In genomic region chr3:106093616-106094015, GRCh38 we compare ENCODE assay signal across 34 cellular contexts.
"Had no signal": no experiment of that assay in that cellular context is flagged by ENCODE, and none has a peak within 500 bp of the region (broad histone marks: within the 10 kb centered on the region; RNA-seq: fewer than 3 reads in every experiment).

No MANE protein-coding gene starts in this region.

- ATAC-seq: activated CD4-positive, alpha-beta T cell treated with anti-CD3 and anti-CD28 coated beads for 36 hours; activated CD8-positive, alpha-beta memory T cell treated with anti-CD3 and anti-CD28 coated beads, Interleukin-2, amount 10 ng/mL, durations not matched to agents 7 days and 5 days; activated CD8-positive, alpha-beta T cell treated with anti-CD3 and anti-CD28 coated beads, Interleukin-2, amount 10 ng/mL, durations not matched to agents 7 days and 5 days; activated naive CD8-positive, alpha-beta T cell treated with anti-CD3 and anti-CD28 coated beads, Interleukin-2, amount 50 U/mL, for 24 hours; activated T-cell treated with anti-CD3 and anti-CD28 coated beads, Interleukin-2, amount 50 U/mL, for 72 hours; body of pancreas; gastroesophageal sphincter had no signal

- H3K27me3 Mint-ChIP-seq: activated CD4-positive, alpha-beta memory T cell treated with anti-CD3 and anti-CD28 coated beads for 36 hours; activated CD4-positive, alpha-beta T cell treated with anti-CD3 and anti-CD28 coated beads for 36 hours; activated CD4-positive, alpha-beta T cell treated with anti-CD3 and anti-CD28 coated beads, Interleukin-2, amount 10 ng/mL, durations not matched to agents 24 days and 14 days; activated CD8-positive, alpha-beta memory T cell treated with anti-CD3 and anti-CD28 coated beads, Interleukin-2, amount 10 ng/mL, durations not matched to agents 7 days and 5 days; activated naive CD8-positive, alpha-beta T cell treated with anti-CD3 and anti-CD28 coated beads for 36 hours; activated naive CD8-positive, alpha-beta T cell treated with anti-CD3 and anti-CD28 coated beads, Interleukin-2, amount 50 U/mL, for 24 hours; dendritic cell treated with granulocyte-macrophage colony-stimulating factor and Interleukin-4, amounts not matched to agents 40 ng/mL and 50 ng/mL, for 4 days had no signal

- H3K36me3 Mint-ChIP-seq: activated CD4-positive, alpha-beta memory T cell treated with anti-CD3 and anti-CD28 coated beads for 36 hours had no signal

- H3K4me3 Mint-ChIP-seq: activated CD4-positive, alpha-beta memory T cell treated with anti-CD3 and anti-CD28 coated beads for 36 hours; activated CD4-positive, alpha-beta T cell treated with anti-CD3 and anti-CD28 coated beads for 36 hours; activated CD4-positive, alpha-beta T cell treated with anti-CD3 and anti-CD28 coated beads, Interleukin-2, amount 10 ng/mL, durations not matched to agents 24 days and 14 days; activated CD8-positive, alpha-beta memory T cell treated with anti-CD3 and anti-CD28 coated beads, Interleukin-2, amount 10 ng/mL, durations not matched to agents 7 days and 5 days; activated CD8-positive, alpha-beta T cell treated with anti-CD3 and anti-CD28 coated beads, Interleukin-2, amount 10 ng/mL, durations not matched to agents 7 days and 5 days; activated naive CD8-positive, alpha-beta T cell treated with anti-CD3 and anti-CD28 coated beads for 36 hours; activated naive CD8-positive, alpha-beta T cell treated with anti-CD3 and anti-CD28 coated beads, Interleukin-2, amount 50 U/mL, for 24 hours; activated T-cell treated with anti-CD3 and anti-CD28 coated beads, Interleukin-2, amount 50 U/mL, for 72 hours; dendritic cell treated with granulocyte-macrophage colony-stimulating factor and Interleukin-4, amounts not matched to agents 40 ng/mL and 50 ng/mL, for 4 days; endodermal cell had no signal

- H3K4me3 ChIP-seq: adrenal gland, body of pancreas, cardiac muscle cell, colonic mucosa, dorsolateral prefrontal cortex, esophagus muscularis mucosa, gastroesophageal sphincter had no signal

- DNase-seq: activated CD4-positive, alpha-beta memory T cell treated with anti-CD3 and anti-CD28 coated beads for 36 hours; activated CD4-positive, alpha-beta T cell treated with anti-CD3 and anti-CD28 coated beads for 36 hours; activated CD4-positive, alpha-beta T cell treated with anti-CD3 and anti-CD28 coated beads, Interleukin-2, amount 10 ng/mL, durations not matched to agents 24 days and 14 days; activated CD4-positive, CD25-positive, alpha-beta regulatory T cell; activated CD4-positive, CD25-positive, alpha-beta regulatory T cell treated with anti-CD3 and anti-CD28 coated beads, Interleukin-2, amount 50 U/mL, for 72 hours; activated CD8-positive, alpha-beta memory T cell treated with anti-CD3 and anti-CD28 coated beads, Interleukin-2, amount 10 ng/mL, durations not matched to agents 7 days and 5 days; activated CD8-positive, alpha-beta memory T cell treated with anti-CD3 and anti-CD28 coated beads, Interleukin-2, amount 50 U/mL, for 4 hours; activated CD8-positive, alpha-beta T cell treated with anti-CD3 and anti-CD28 coated beads, Interleukin-2, amount 10 ng/mL, durations not matched to agents 7 days and 5 days; activated gamma-delta T cell; activated naive CD4-positive, alpha-beta T cell; activated naive CD4-positive, alpha-beta T cell treated with anti-CD3 and anti-CD28 coated beads, Interleukin-2, amount 50 U/mL, for 16 hours; activated naive CD8-positive, alpha-beta T cell treated with anti-CD3 and anti-CD28 coated beads for 36 hours; activated naive CD8-positive, alpha-beta T cell treated with anti-CD3 and anti-CD28 coated beads, Interleukin-2, amount 50 U/mL, for 24 hours; activated T-cell treated with anti-CD3 and anti-CD28 coated beads, Interleukin-2, amount 50 U/mL, for 1 hour; activated T-cell treated with anti-CD3 and anti-CD28 coated beads, Interleukin-2, amount 50 U/mL, for 72 hours; adrenal gland; amygdala; aorta; body of pancreas; central memory CD4-positive, alpha-beta T cell; cerebellar nuclear complex; colonic mucosa; dorsolateral prefrontal cortex; effector memory CD4-positive, alpha-beta T cell; endodermal cell; erythroblast; foreskin melanocyte; head of caudate nucleus; hippocampal formation; T-helper 2 cell had no signal

- H3K9me3 Mint-ChIP-seq: activated naive CD8-positive, alpha-beta T cell treated with anti-CD3 and anti-CD28 coated beads, Interleukin-2, amount 50 U/mL, for 24 hours had no signal

- H3K27ac ChIP-seq: adrenal gland, body of pancreas, cardiac muscle cell, colonic mucosa, dorsolateral prefrontal cortex, esophagus muscularis mucosa, gastroesophageal sphincter had no signal

- H3K4me1 ChIP-seq: body of pancreas, colonic mucosa had no signal

- H3K27me3 ChIP-seq: adrenal gland, body of pancreas, cardiac muscle cell, colonic mucosa, dorsolateral prefrontal cortex, esophagus muscularis mucosa, gastroesophageal sphincter had no signal

- H3K4me1 Mint-ChIP-seq: activated CD8-positive, alpha-beta memory T cell treated with anti-CD3 and anti-CD28 coated beads, Interleukin-2, amount 10 ng/mL, durations not matched to agents 7 days and 5 days; endodermal cell had no signal

- H3K27ac Mint-ChIP-seq: activated CD4-positive, alpha-beta memory T cell treated with anti-CD3 and anti-CD28 coated beads for 36 hours; activated CD4-positive, alpha-beta T cell treated with anti-CD3 and anti-CD28 coated beads for 36 hours; activated CD4-positive, alpha-beta T cell treated with anti-CD3 and anti-CD28 coated beads, Interleukin-2, amount 10 ng/mL, durations not matched to agents 24 days and 14 days; activated CD8-positive, alpha-beta memory T cell treated with anti-CD3 and anti-CD28 coated beads, Interleukin-2, amount 10 ng/mL, durations not matched to agents 7 days and 5 days; activated CD8-positive, alpha-beta T cell treated with anti-CD3 and anti-CD28 coated beads, Interleukin-2, amount 10 ng/mL, durations not matched to agents 7 days and 5 days; activated naive CD8-positive, alpha-beta T cell treated with anti-CD3 and anti-CD28 coated beads for 36 hours; activated naive CD8-positive, alpha-beta T cell treated with anti-CD3 and anti-CD28 coated beads, Interleukin-2, amount 50 U/mL, for 24 hours; activated T-cell treated with anti-CD3 and anti-CD28 coated beads, Interleukin-2, amount 50 U/mL, for 72 hours; dendritic cell treated with granulocyte-macrophage colony-stimulating factor and Interleukin-4, amounts not matched to agents 40 ng/mL and 50 ng/mL, for 4 days; endodermal cell had no signal

- H3K36me3 ChIP-seq: adrenal gland, cardiac muscle cell, colonic mucosa, esophagus muscularis mucosa, gastroesophageal sphincter had no signal

- H3K9me3 ChIP-seq: adrenal gland, body of pancreas, colonic mucosa, esophagus muscularis mucosa, gastroesophageal sphincter had no signal
